In the genomic region with DNA sequence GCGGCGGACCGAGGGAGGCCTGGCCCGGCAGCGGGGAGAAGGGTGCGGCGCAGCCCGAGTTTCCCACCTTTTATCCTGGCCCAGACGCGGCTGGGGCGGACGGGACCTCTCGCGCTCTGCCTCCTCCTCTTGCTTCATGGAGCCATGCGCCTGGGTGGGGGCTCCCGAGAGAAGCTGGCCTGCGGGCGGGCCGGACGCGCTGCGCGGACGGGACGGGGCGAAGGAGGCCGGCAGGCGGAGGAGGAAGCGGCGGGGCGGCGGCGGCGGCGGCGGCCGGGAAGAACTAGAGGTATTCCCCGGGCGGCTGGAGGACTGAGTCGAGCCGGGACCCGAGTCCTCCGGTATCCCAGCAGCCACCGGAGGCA, we compare ENCODE assay signal across 8 cellular contexts. TPM values are rescaled to one million over a fixed set of nuclear protein-coding genes. Genes with fewer than 3 reads are reported as not detected.
DNase-seq lines count a peak whose midpoint lies in the region; ATAC-seq and TF ChIP-seq lines count a peak whose summit lies in the region.
"Not testable (repeated sequence)": the region's sequence is repeated elsewhere in the genome, so short reads cannot be mapped to it uniquely, and the experiment has no call there.

No MANE protein-coding gene starts in this region.

- not testable (repeated sequence) for H3K4me1 Mint-ChIP-seq in Caco-2 (ENCODE audit: low read depth, unreplicated experiment); IgD-negative memory B cell

- not testable (repeated sequence) for H3K9me3 ChIP-seq in Caco-2; right lobe of liver; parathyroid adenoma (ENCODE audit: control insufficient read depth, low read length); thymus (ENCODE audit: control insufficient read depth)

- H3K4me3 Mint-ChIP-seq in Caco-2 (ENCODE audit: unreplicated experiment) (peak overlapping the region; percentile 69), IgD-negative memory B cell (peak overlapping the region; percentile 77 to 98 (median 88))

- DNase-seq in Caco-2; fibroblast of mammary gland (ENCODE audit: low read depth): not testable (repeated sequence)
- peak; percentile 22 for DNase-seq in astrocyte of the hippocampus (ENCODE audit: low read depth, low spot score)
- DNase-seq in right lobe of liver, result peak in 2 of 3 donors; percentile 26 to 64

- H3K4me3 ChIP-seq in Caco-2 (ENCODE audit: low read depth, low read length), result peak overlapping the region; percentile 50
- H3K4me3 ChIP-seq in fibroblast of mammary gland (ENCODE audit: control insufficient read depth, low read depth, low read length), result peak overlapping the region; percentile 33
- peak overlapping the region in 2 of 3 donors; percentile 55 to 66 for H3K4me3 ChIP-seq in right lobe of liver
- peak overlapping the region; percentile 46 for H3K4me3 ChIP-seq in parathyroid adenoma (ENCODE audit: low read depth, low read length)
- H3K4me3 ChIP-seq in thymus (ENCODE audit: low read length), result peak overlapping the region; percentile 55

- not testable (repeated sequence) for BruUV-seq in Caco-2 (replicated peaks; lab: Mats Ljungman, UMichigan)

- H3K4me1 ChIP-seq in Caco-2; right lobe of liver; parathyroid adenoma; thymus (ENCODE audit: control insufficient read depth, insufficient read depth, low read length): not testable (repeated sequence)

- H3K36me3 Mint-ChIP-seq in Caco-2 (ENCODE audit: insufficient read depth, unreplicated experiment); IgD-negative memory B cell: not testable (repeated sequence)

- H3K36me3 ChIP-seq in Caco-2 (ENCODE audit: control insufficient read depth, insufficient read depth, low read length); right lobe of liver; parathyroid adenoma (ENCODE audit: control insufficient read depth, insufficient read depth, low read length); thymus (ENCODE audit: control insufficient read depth, insufficient read depth): not testable (repeated sequence)

- ATAC-seq in right lobe of liver, result not testable (repeated sequence)

- intact Hi-C loops in Caco-2 (cut with micrococcal nuclease; ENCODE audit: unreplicated experiment); right lobe of liver (cut with DNase I): not testable (repeated sequence)

- POLR2A ChIA-PET in Caco-2 (lab: Charles Lee), result not testable (repeated sequence)

- not testable (repeated sequence) for H3K27me3 Mint-ChIP-seq in Caco-2 (ENCODE audit: insufficient read depth, unreplicated experiment); IgD-negative memory B cell

- CTCF ChIA-PET in Caco-2 (lab: Charles Lee), result not testable (repeated sequence)

- H3K27ac Mint-ChIP-seq in Caco-2 (ENCODE audit: unreplicated experiment) (peak overlapping the region; percentile 63), IgD-negative memory B cell (peak overlapping the region in 2 of 3 donors; percentile 23 to 89)

- not testable (repeated sequence) for H3K9ac ChIP-seq in parathyroid adenoma

- not testable (repeated sequence) for TF ChIP-seq CTCF in Caco-2 (IDR thresholded peaks at IDR 0.05; ENCODE audit: insufficient read depth in 1 of 2, low read depth in 1 of 2, low read length in 1 of 2, severe bottlenecking in 1 of 2, unreplicated experiment in 1 of 2); VCaP (conservative IDR thresholded peaks at IDR 0.05); fibroblast of mammary gland (conservative IDR thresholded peaks at IDR 0.05; ENCODE audit: control insufficient read depth, insufficient read depth, low read depth, low read length); right lobe of liver (IDR thresholded peaks at IDR 0.05); parathyroid adenoma (IDR thresholded peaks at IDR 0.05)

- H2AFZ ChIP-seq in parathyroid adenoma, result peak overlapping the region; percentile 64

- not testable (repeated sequence) for H3K4me2 ChIP-seq in parathyroid adenoma (ENCODE audit: low read length)

- H3K27me3 ChIP-seq in Caco-2 (replicated peaks; ENCODE audit: control insufficient read depth, insufficient read depth, low read length); right lobe of liver; parathyroid adenoma (ENCODE audit: control insufficient read depth, insufficient read depth, low read length); thymus (ENCODE audit: control insufficient read depth, insufficient read depth): not testable (repeated sequence)

- not testable (repeated sequence) for H3K79me2 ChIP-seq in parathyroid adenoma

- H3K27ac ChIP-seq in VCaP, result peak overlapping the region; percentile 71; the same call in 1 of the 2 replicates
- H3K27ac ChIP-seq in right lobe of liver, result peak overlapping the region; percentile 63 to 87 (median 64)
- H3K27ac ChIP-seq in parathyroid adenoma, result peak overlapping the region; percentile 54
- H3K27ac ChIP-seq in thymus (ENCODE audit: low read depth), result peak overlapping the region; percentile 60

- not testable (repeated sequence) for TF ChIP-seq POLR2A in right lobe of liver (IDR thresholded peaks at IDR 0.05)

- H3K9me3 Mint-ChIP-seq in Caco-2 (ENCODE audit: unreplicated experiment); IgD-negative memory B cell: not testable (repeated sequence)

- WGBS in right lobe of liver (ENCODE audit: insufficient coverage, low coverage, low lambda C conversion rate, missing lambda C conversion rate), result 0% methylated on average over 3 of the region's 44 CpGs
- under 1% methylated on average over 40 of the region's 44 CpGs for WGBS in thymus

RNA-seq across cellular contexts. Expression of gene NUTM2E, which starts 0.4 kb away (rescaled TPM):
- 0.14 TPM in 1 of 2 replicates, not detected in the other for total RNA-seq in Caco-2 (2022)
- polyA plus RNA-seq in IgD-negative memory B cell, result not detected
- total RNA-seq in right lobe of liver, result under 1 TPM in 2 of 6 experiments, not detected in 4; 0.15 to 0.16 TPM
- polyA plus RNA-seq in thymus, result 2.5 TPM
